Comparison of ENCODE assay signal across 1 cellular context in genomic region chr2:127406454-127406853, GRCh38.
TF ChIP-seq lines count a peak whose summit lies in the region.

No MANE protein-coding gene starts in this region.

TF ChIP-seq in IMR-90, 13 proteins besides CTCF, POLR2A, EP300 and RAD21:
- TF ChIP-seq CEBPB (IDR thresholded peaks at IDR 0.05; ENCODE audit: low read depth, low read length) (peak; percentile 19; the same call in 1 of the 2 replicates), CHD1 (IDR thresholded peaks at IDR 0.05; ENCODE audit: low read depth, low read length) (no peak)
